Comparison of ENCODE assay signal across 20 cellular contexts in the genomic region with DNA sequence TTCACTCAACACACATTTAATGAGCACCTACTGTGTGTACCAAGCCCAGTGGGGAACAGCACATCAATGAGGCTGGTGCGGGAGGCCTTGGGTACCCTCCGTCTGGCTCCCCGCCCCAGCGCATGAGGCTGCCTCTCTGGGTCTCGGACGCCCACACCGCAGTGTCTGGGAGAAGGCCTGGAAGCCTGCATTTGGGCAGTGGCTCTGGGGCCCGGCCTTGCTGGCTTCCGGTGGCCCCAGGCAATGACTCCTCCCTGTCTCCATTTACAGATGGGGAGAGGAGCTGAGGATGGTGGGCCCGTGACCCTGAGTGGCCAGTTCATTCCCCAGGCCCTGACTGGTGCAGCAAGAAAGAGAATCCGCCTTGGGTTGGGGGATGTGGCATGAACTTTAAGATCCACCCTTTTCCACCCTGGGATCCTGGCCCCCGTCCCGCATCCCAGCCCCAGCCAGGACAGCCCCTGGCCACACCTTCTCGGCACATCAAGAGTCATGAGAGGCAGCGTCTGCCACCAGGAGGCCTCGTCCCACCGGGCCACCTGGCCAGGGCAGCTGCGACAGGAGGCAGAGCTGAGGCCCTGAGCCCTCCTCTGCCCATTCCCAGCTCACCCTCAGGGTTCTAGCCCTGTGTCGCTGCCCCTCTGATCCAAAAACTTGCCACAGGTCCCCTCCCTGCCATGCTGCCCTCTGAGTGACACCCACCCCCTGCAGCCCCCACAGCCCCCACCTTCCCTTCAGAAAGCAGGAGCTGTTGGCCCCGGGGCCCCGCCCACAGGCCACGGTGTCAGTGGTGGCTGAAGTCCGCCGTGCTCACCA. TPM values are rescaled to one million over a fixed set of nuclear protein-coding genes. Genes with fewer than 3 reads are reported as not detected.
A peak's percentile ranks its signal among the peaks of the same experiment; 100 is the strongest.
DNase-seq lines count a peak whose midpoint lies in the region; ATAC-seq and TF ChIP-seq lines count a peak whose summit lies in the region.
"Had no signal": no experiment of that assay in that cellular context is flagged by ENCODE, and none has a peak within 500 bp of the region (broad histone marks: within the 10 kb centered on the region; RNA-seq: fewer than 3 reads in every experiment).

No MANE protein-coding gene starts in this region.

- no CpG with 5 or more reads among the region's 24 CpGs for WGBS in neuronal stem cell (ENCODE audit: extremely low coverage in 2 of 2, insufficient read length in 2 of 2, insufficient replicate concordance in 1 of 2), 2 donors

- H2BK5ac ChIP-seq in neuronal stem cell (ENCODE audit: low read length) = peak overlapping the region; percentile 53

- peak overlapping the region; percentile 23 for H3K4ac ChIP-seq in neuronal stem cell (ENCODE audit: low read length)

- H4K91ac ChIP-seq in neuronal stem cell (ENCODE audit: low read depth, low read length, poor library complexity) = no peak overlapping the region

- CTCF ChIA-PET in activated naive CD4-positive, alpha-beta T cell treated with anti-CD3 and anti-CD28 coated beads for 36 hours (lab: Charles Lee) = interaction anchor here (1.5 kb wide), 1 partner anchor 13 kb away, joined by 4 read pairs; no protein-coding TSS in a partner anchor
- CTCF ChIA-PET in activated CD8-positive, alpha-beta T cell treated with anti-CD3 and anti-CD28 coated beads for 36 hours (lab: Charles Lee) = interaction anchor here (1.0 to 1.8 kb wide), 3 partner anchors 9 to 93 kb away, joined by 3 to 10 read pairs (median 3); no protein-coding TSS in a partner anchor

- peak overlapping the region; percentile 77 for H2BK12ac ChIP-seq in neuronal stem cell (ENCODE audit: low read length)

- H3K9me3 Mint-ChIP-seq in activated naive CD4-positive, alpha-beta T cell treated with anti-CD3 and anti-CD28 coated beads for 36 hours = no peaks in the 10 kb centered on the region
- no peaks in the 10 kb centered on the region for H3K9me3 Mint-ChIP-seq in activated CD8-positive, alpha-beta T cell treated with anti-CD3 and anti-CD28 coated beads for 36 hours

- no peak for ATAC-seq in activated CD8-positive, alpha-beta T cell treated with anti-CD3 and anti-CD28 coated beads for 36 hours
- ATAC-seq: left colon had no signal

- H3K27ac ChIP-seq in neuronal stem cell (replicated peaks; ENCODE audit: low read length) = no peak overlapping the region
- H3K27ac ChIP-seq: breast epithelium had no signal

- POLR2A ChIA-PET in activated CD8-positive, alpha-beta T cell treated with anti-CD3 and anti-CD28 coated beads for 36 hours (lab: Charles Lee) = interaction anchor here (0.6 kb wide), 1 partner anchor 9 kb away, joined by 3 read pairs; no protein-coding TSS in a partner anchor

- peaks cover 8 to 12% of the 10 kb centered on the region in 2 donors for H3K4me1 ChIP-seq in neuronal stem cell (ENCODE audit: control insufficient read depth in 2 of 2, insufficient read depth in 1 of 2, low read depth in 1 of 2, low read length in 2 of 2)
- H3K4me1 ChIP-seq: breast epithelium had no signal

- intact Hi-C loops in activated naive CD4-positive, alpha-beta T cell treated with anti-CD3 and anti-CD28 coated beads for 36 hours (cut with micrococcal nuclease) = loop anchor here (5.0 kb wide), 2 partner anchors 137 to 542 kb away; partner anchors contain the start of genes OSBPL2 and SLCO4A1
- intact Hi-C loops in activated CD8-positive, alpha-beta T cell treated with anti-CD3 and anti-CD28 coated beads for 36 hours (cut with micrococcal nuclease) = no loop called here

- no peak overlapping the region for H2AFZ ChIP-seq in neuronal stem cell (ENCODE audit: low read length)

- peak overlapping the region; percentile 91 for H2AK5ac ChIP-seq in neuronal stem cell (ENCODE audit: low read depth, low read length)

- H3K27ac Mint-ChIP-seq in activated naive CD4-positive, alpha-beta T cell treated with anti-CD3 and anti-CD28 coated beads for 36 hours = peak overlapping the region; percentile 50
- H3K27ac Mint-ChIP-seq in activated CD8-positive, alpha-beta T cell treated with anti-CD3 and anti-CD28 coated beads for 36 hours = peak overlapping the region; percentile 24
- H3K27ac Mint-ChIP-seq: progenitor cell of endocrine pancreas had no signal

- no peaks in the 10 kb centered on the region for H3K27me3 Mint-ChIP-seq in activated naive CD4-positive, alpha-beta T cell treated with anti-CD3 and anti-CD28 coated beads for 36 hours (ENCODE audit: low read depth)
- no peaks in the 10 kb centered on the region for H3K27me3 Mint-ChIP-seq in activated CD8-positive, alpha-beta T cell treated with anti-CD3 and anti-CD28 coated beads for 36 hours

- no peaks in the 10 kb centered on the region for H3K36me3 Mint-ChIP-seq in activated naive CD4-positive, alpha-beta T cell treated with anti-CD3 and anti-CD28 coated beads for 36 hours (ENCODE audit: low read depth)
- no peaks in the 10 kb centered on the region for H3K36me3 Mint-ChIP-seq in activated CD8-positive, alpha-beta T cell treated with anti-CD3 and anti-CD28 coated beads for 36 hours (ENCODE audit: low read depth)

- H3K4me2 ChIP-seq in neuronal stem cell (ENCODE audit: insufficient read depth, low read length, poor library complexity, severe bottlenecking) = no peak overlapping the region

- peaks cover 41% of the 10 kb centered on the region for H3K4me1 Mint-ChIP-seq in activated naive CD4-positive, alpha-beta T cell treated with anti-CD3 and anti-CD28 coated beads for 36 hours (ENCODE audit: low read depth)
- peaks cover 30% of the 10 kb centered on the region for H3K4me1 Mint-ChIP-seq in activated CD8-positive, alpha-beta T cell treated with anti-CD3 and anti-CD28 coated beads for 36 hours (ENCODE audit: low read depth)

- no peak overlapping the region for H3K9ac ChIP-seq in neuronal stem cell (ENCODE audit: low read depth, low read length, poor library complexity)

- H3K18ac ChIP-seq in neuronal stem cell (ENCODE audit: low read length) = peak overlapping the region; percentile 76

- H3K14ac ChIP-seq in neuronal stem cell (ENCODE audit: low read length) = no peak overlapping the region

- no peak for TF ChIP-seq CTCF in activated CD8-positive, alpha-beta T cell treated with anti-CD3 and anti-CD28 coated beads for 36 hours (IDR thresholded peaks at IDR 0.05)

- H2BK120ac ChIP-seq in neuronal stem cell (ENCODE audit: low read depth, low read length) = peak overlapping the region; percentile 72

- H3K27me3 ChIP-seq in neuronal stem cell (ENCODE audit: control insufficient read depth in 3 of 3, insufficient read depth in 3 of 3, low read depth in 1 of 3, low read length in 3 of 3) = peaks cover 0 to 22% (median 0%) of the 10 kb centered on the region in 3 experiments

- DNase-seq in activated naive CD4-positive, alpha-beta T cell treated with anti-CD3 and anti-CD28 coated beads for 36 hours = no peak
- DNase-seq in activated naive CD4-positive, alpha-beta T cell treated with anti-CD3 and anti-CD28 coated beads, Interleukin-2, amount 50 U/mL, for 16 hours = no peak
- DNase-seq in ELF-1 (ENCODE audit: low read depth, low spot score) (peak; percentile 42), neuronal stem cell (ENCODE audit: low spot score) (no peak), NCI-H146 treated with DMSO at 0.1 percent for 48 hours (lab: John Stamatoyannopoulos, UW; ENCODE audit: unreplicated experiment) (no peak)
- DNase-seq in activated CD8-positive, alpha-beta T cell treated with anti-CD3 and anti-CD28 coated beads for 36 hours = no peak
- no peak for DNase-seq in activated CD8-positive, alpha-beta memory T cell treated with anti-CD3 and anti-CD28 coated beads, Interleukin-2, amount 50 U/mL, for 4 hours
- DNase-seq: activated CD8-positive, alpha-beta memory T cell treated with anti-CD3 and anti-CD28 coated beads for 24 hours; cortex of kidney; DND-41; Kasumi-1; left colon; mesenchymal stem cell; NCI-H1105; NCI-H2081 treated with DMSO at 0.1 percent for 48 hours; stimulated activated CD4-positive, alpha-beta T cell treated with anti-CD3 and anti-CD28 coated beads, Interleukin-1b, Interleukin-23, amount 100 ng/mL, for 48 hours; stimulated activated naive CD4-positive, alpha-beta T cell treated with Interleukin-2 at 50 U/mL for 16 hours had no signal

- H3K79me1 ChIP-seq in neuronal stem cell (ENCODE audit: low read depth, low read length) = peaks cover 2% of the 10 kb centered on the region

- H3K9me3 ChIP-seq in neuronal stem cell (replicated peaks in 1 of 2; ENCODE audit: control insufficient read depth in 2 of 2, insufficient read depth in 1 of 2, low read depth in 1 of 2, low read length in 2 of 2) = peaks cover 0 to 2% of the 10 kb centered on the region in 2 donors
- H3K9me3 ChIP-seq: breast epithelium, HAP-1 had no signal

- no peak overlapping the region for H3K4me3 ChIP-seq in neuronal stem cell (ENCODE audit: low read length in 2 of 2)
- H3K4me3 ChIP-seq: breast epithelium, HAP-1 had no signal

- peak overlapping the region; percentile 49 for H2BK15ac ChIP-seq in neuronal stem cell (ENCODE audit: low read length)

- H3K36me3 ChIP-seq in neuronal stem cell (replicated peaks in 1 of 2; ENCODE audit: control insufficient read depth in 2 of 2, insufficient read depth in 2 of 2, low read length in 2 of 2) = no peaks in the 10 kb centered on the region
- H3K36me3 ChIP-seq: breast epithelium, HAP-1 had no signal

- H3K23ac ChIP-seq in neuronal stem cell (ENCODE audit: low read depth, low read length, poor library complexity) = peak overlapping the region; percentile 80

- no peak overlapping the region for H3K4me3 Mint-ChIP-seq in activated naive CD4-positive, alpha-beta T cell treated with anti-CD3 and anti-CD28 coated beads for 36 hours
- no peak overlapping the region for H3K4me3 Mint-ChIP-seq in activated CD8-positive, alpha-beta T cell treated with anti-CD3 and anti-CD28 coated beads for 36 hours

- H4K8ac ChIP-seq in neuronal stem cell (ENCODE audit: low read depth, low read length) = peak overlapping the region; percentile 82

RNA-seq across cellular contexts. Expression of gene MRGBP, which starts 17.5 kb away (rescaled TPM):
- total RNA-seq in activated naive CD4-positive, alpha-beta T cell treated with anti-CD3 and anti-CD28 coated beads for 36 hours = 1 to 10 TPM; 7.3 to 8.0 TPM
- total RNA-seq in activated CD8-positive, alpha-beta T cell treated with anti-CD3 and anti-CD28 coated beads for 36 hours = 10 to 100 TPM; 18.5 to 18.9 TPM
- polyA plus RNA-seq in neuronal stem cell (2013, experiment 1 of 2) = 15.5 TPM
- 15.6 TPM for polyA plus RNA-seq in neuronal stem cell (2013, experiment 2 of 2)

RNA-seq across cellular contexts. Expression of gene OGFR, which starts 25.8 kb away (rescaled TPM):
- total RNA-seq in activated naive CD4-positive, alpha-beta T cell treated with anti-CD3 and anti-CD28 coated beads for 36 hours = 10 to 100 TPM; 23.7 to 24.6 TPM
- total RNA-seq in activated CD8-positive, alpha-beta T cell treated with anti-CD3 and anti-CD28 coated beads for 36 hours = 10 to 100 TPM; 53.6 to 55.2 TPM
- polyA plus RNA-seq in neuronal stem cell (2013, experiment 1 of 2) = 15.0 TPM
- 14.7 TPM for polyA plus RNA-seq in neuronal stem cell (2013, experiment 2 of 2)

RNA-seq across cellular contexts. Expression of gene COL9A3, which starts 38.0 kb away (rescaled TPM):
- total RNA-seq in activated naive CD4-positive, alpha-beta T cell treated with anti-CD3 and anti-CD28 coated beads for 36 hours = not detected
- total RNA-seq in activated CD8-positive, alpha-beta T cell treated with anti-CD3 and anti-CD28 coated beads for 36 hours = not detected
- polyA plus RNA-seq in neuronal stem cell (2013, experiment 1 of 2) = 77.2 TPM
- 77.0 TPM for polyA plus RNA-seq in neuronal stem cell (2013, experiment 2 of 2)
